Comparison of ENCODE assay signal across 8 cellular contexts in the genomic region with DNA sequence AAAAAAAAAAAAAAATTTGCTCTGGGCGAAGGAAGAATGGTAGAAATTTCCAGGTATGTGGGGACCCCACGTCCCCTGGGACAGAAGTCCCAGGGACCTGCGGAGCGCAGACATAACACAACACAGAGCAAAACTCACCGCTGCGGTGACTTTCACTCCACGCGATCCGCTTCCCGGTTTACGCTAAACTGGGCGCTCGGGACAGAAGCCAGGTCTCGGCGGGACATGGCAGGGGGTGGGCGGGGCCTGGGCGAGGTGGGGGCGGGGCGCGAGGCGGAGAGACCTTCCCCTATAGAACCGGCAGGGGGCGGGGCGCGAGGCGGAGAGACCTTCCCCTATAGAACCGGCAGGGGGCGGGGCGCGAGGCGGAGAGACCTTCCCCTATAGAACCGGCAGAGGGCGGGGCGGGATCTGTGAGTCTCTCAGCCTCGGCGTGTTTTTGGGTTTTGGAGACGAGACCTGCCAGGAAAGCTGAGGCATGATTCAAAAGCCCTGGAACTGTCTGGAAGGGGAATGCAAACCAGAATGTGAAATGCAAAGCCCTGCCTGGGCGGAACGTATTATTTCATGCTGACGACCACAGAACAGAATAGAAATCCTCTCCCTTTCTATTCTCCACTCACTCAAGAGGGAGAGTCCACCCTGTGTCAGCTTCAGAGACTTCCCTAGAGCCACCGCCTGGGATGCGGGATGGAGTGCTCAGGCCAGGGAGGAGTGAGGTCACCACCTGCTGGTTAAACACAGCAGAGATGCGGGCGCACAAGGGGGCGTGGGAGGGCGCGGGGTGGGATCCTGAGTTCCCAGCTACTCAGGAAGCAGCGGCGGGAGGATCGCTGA. TPM values are rescaled to one million over a fixed set of nuclear protein-coding genes. Genes with fewer than 3 reads are reported as not detected.
DNase-seq lines count a peak whose midpoint lies in the region; ATAC-seq and TF ChIP-seq lines count a peak whose summit lies in the region.

No MANE protein-coding gene starts in this region.

- no peaks in the 10 kb centered on the region for H3K36me3 ChIP-seq in CD8-positive, alpha-beta T cell (ENCODE audit: insufficient read depth, low read length)

- H3K9me3 ChIP-seq in CD8-positive, alpha-beta T cell (ENCODE audit: low read length): no peaks in the 10 kb centered on the region

- H3K9me3 Mint-ChIP-seq in CD8-positive, alpha-beta T cell: peaks cover 3% of the 10 kb centered on the region

- H3K4me3 Mint-ChIP-seq in CD8-positive, alpha-beta T cell: peak overlapping the region; percentile 90

- H3K27ac Mint-ChIP-seq in CD8-positive, alpha-beta T cell: peak overlapping the region; percentile 60

- peaks cover 4% of the 10 kb centered on the region for H3K27me3 Mint-ChIP-seq in CD8-positive, alpha-beta T cell (ENCODE audit: low read depth)

- H3K4me3 ChIP-seq in CD8-positive, alpha-beta T cell (ENCODE audit: low read depth, low read length): peak overlapping the region; percentile 65
- H3K4me3 ChIP-seq in cardiac fibroblast (replicated peaks in 1 of 2; ENCODE audit: low read depth in 2 of 2, low read length in 2 of 2): peak overlapping the region; percentile 46 to 54

- ATAC-seq in CD8-positive, alpha-beta T cell: peak; percentile 96
- ATAC-seq in activated CD4-positive, CD25-positive, alpha-beta regulatory T cell treated with anti-CD3 and anti-CD28 coated beads, Interleukin-2, amount 50 U/mL, for 24 hours: peak; percentile 81
- ATAC-seq in GM21381 (IDR thresholded peaks at IDR 0.05; ENCODE audit: unreplicated experiment): no peak

- intact Hi-C loops in CD8-positive, alpha-beta T cell (cut with DNase I, micrococcal nuclease): loop anchor here (1.0 to 10.0 kb wide), 11 partner anchors 30 to 372 kb away; partner anchors contain the start of genes ZNF160 (in 2 of the 2), ZNF320 (in 2 of the 2), ZNF525 (in 2 of the 2) and ZNF888 (in 2 of the 2)

- POLR2A ChIA-PET in CD8-positive, alpha-beta T cell (lab: Charles Lee): interaction anchor here (0.6 to 0.7 kb wide), 2 partner anchors 401 to 1508 kb away, joined by 3 read pairs; partner anchors contain the start of gene ZNF765

- peak; percentile 81 for TF ChIP-seq CTCF in CD8-positive, alpha-beta T cell (IDR thresholded peaks at IDR 0.05)
- TF ChIP-seq CTCF in cardiac fibroblast (IDR thresholded peaks at IDR 0.05; ENCODE audit: low read depth, low read length): peak; percentile 51

- H3K27me3 ChIP-seq in CD8-positive, alpha-beta T cell (ENCODE audit: insufficient read depth, low read length): no peaks in the 10 kb centered on the region

- peaks cover 14% of the 10 kb centered on the region for H3K36me3 Mint-ChIP-seq in CD8-positive, alpha-beta T cell

- peak; percentile 64 to 84 (median 75) for DNase-seq in CD8-positive, alpha-beta T cell
- DNase-seq in LoVo (ENCODE audit: low spot score) (peak; percentile 72), cardiac fibroblast (ENCODE audit: low read depth in 2 of 2) (peak; percentile 81 to 85), iris pigment epithelial cell (ENCODE audit: low read depth) (peak; percentile 79), smooth muscle cell of the brain vasculature (ENCODE audit: low read depth, low spot score) (peak; percentile 49), HuH-7 (ENCODE audit: low spot score) (no peak)

- peaks cover 6% of the 10 kb centered on the region for H3K4me1 ChIP-seq in CD8-positive, alpha-beta T cell (ENCODE audit: insufficient read depth, low read length)

- peaks cover 23% of the 10 kb centered on the region for H3K4me1 Mint-ChIP-seq in CD8-positive, alpha-beta T cell (ENCODE audit: low read depth)

- no peak overlapping the region for H3K27ac ChIP-seq in CD8-positive, alpha-beta T cell (ENCODE audit: low read depth, low read length)

- CTCF ChIA-PET in CD8-positive, alpha-beta T cell (lab: Charles Lee): interaction anchor here (0.6 to 1.6 kb wide), 7 partner anchors 10 to 866 kb away, joined by 3 to 5 read pairs (median 3); no protein-coding TSS in a partner anchor

RNA-seq across cellular contexts. Expression of gene ERVV-1, which starts 20.2 kb away (rescaled TPM):
- total RNA-seq in CD8-positive, alpha-beta T cell: not detected

RNA-seq across cellular contexts. Expression of gene ZNF816, which starts 30.9 kb away (rescaled TPM):
- 1 to 10 TPM; 5.9 to 6.4 TPM for total RNA-seq in CD8-positive, alpha-beta T cell

RNA-seq across cellular contexts. Expression of gene ERVV-2, which starts 51.0 kb away (rescaled TPM):
- not detected for total RNA-seq in CD8-positive, alpha-beta T cell
